11 cellular contexts compared by ENCODE assay signal in the genomic region with DNA sequence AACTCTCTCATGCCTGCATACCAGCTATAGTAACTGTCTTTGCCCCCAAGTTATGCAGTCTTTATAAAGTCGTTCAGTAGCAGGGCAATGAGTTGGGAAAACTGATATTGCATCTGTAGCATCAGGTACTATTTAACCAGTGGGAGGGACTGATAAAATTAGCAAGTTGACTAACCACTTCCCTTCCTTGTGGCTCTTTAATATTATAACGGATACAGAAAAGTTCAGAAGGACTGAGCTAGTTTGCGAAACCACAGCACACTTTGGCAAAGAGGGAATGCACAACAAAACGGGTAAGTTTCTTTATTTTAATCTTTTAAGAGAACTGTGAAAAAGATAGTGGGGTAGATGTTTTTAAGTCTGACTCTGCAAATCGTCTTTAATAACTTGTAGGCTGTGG.
DNase-seq lines count a peak whose midpoint lies in the region; ATAC-seq and TF ChIP-seq lines count a peak whose summit lies in the region.
"Had no signal": no experiment of that assay in that cellular context is flagged by ENCODE, and none has a peak within 500 bp of the region (broad histone marks: within the 10 kb centered on the region; RNA-seq: fewer than 3 reads in every experiment).

No MANE protein-coding gene starts in this region.

- peaks cover 12% of the 10 kb centered on the region for H4K20me1 ChIP-seq in Loucy (ENCODE audit: insufficient read depth, low read length, poor library complexity, severe bottlenecking)

- H2AFZ ChIP-seq in Loucy (ENCODE audit: low read length), result peak overlapping the region; percentile 8; the same call in 1 of the 2 replicates

- peak; percentile 86 for ATAC-seq in GM18508 (IDR thresholded peaks at IDR 0.05; ENCODE audit: insufficient read depth, unreplicated experiment)
- peak; percentile 67 for ATAC-seq in HG02610 (IDR thresholded peaks at IDR 0.05; ENCODE audit: unreplicated experiment)
- ATAC-seq in left ventricle myocardium superior, result peak; percentile 43
- no peak for ATAC-seq in HG03520 (IDR thresholded peaks at IDR 0.05; ENCODE audit: unreplicated experiment)

- H3K79me2 ChIP-seq in Loucy (ENCODE audit: insufficient read depth, low read length), result peaks cover 47% of the 10 kb centered on the region

- peaks cover 3% of the 10 kb centered on the region; the same call in 1 of the 2 replicates for H3F3A ChIP-seq in Loucy (ENCODE audit: low read depth)

- no peaks in the 10 kb centered on the region for H3K27me3 ChIP-seq in Loucy (ENCODE audit: insufficient read depth, low read length, poor library complexity, severe bottlenecking)
- no peaks in the 10 kb centered on the region for H3K27me3 ChIP-seq in testis

- TF ChIP-seq POLR2A in testis (IDR thresholded peaks at IDR 0.05), result no peak

- no peak for DNase-seq in left ventricle myocardium superior
- no peak for DNase-seq in cortex of kidney (lab: John Stamatoyannopoulos, UW)
- DNase-seq in NCI-H1092 (lab: John Stamatoyannopoulos, UW), result no peak
- no peak for DNase-seq in testis
- DNase-seq: activated CD4-positive, CD25-positive, alpha-beta regulatory T cell treated with anti-CD3 and anti-CD28 coated beads, Interleukin-2, amount 50 U/mL, for 72 hours; H9; NCI-H2171 treated with DMSO at 0.1 percent for 48 hours had no signal

- intact Hi-C loops in left ventricle myocardium superior (cut with micrococcal nuclease), result loop anchor here (10.0 kb wide), 1 partner anchor 55 kb away; no protein-coding TSS in a partner anchor
- intact Hi-C loops in testis (cut with DNase I; ENCODE audit: low total_unique reads), result no loop called here

- no peak overlapping the region for H3K27ac ChIP-seq in testis

- H3K9me2 ChIP-seq in Loucy (replicated peaks; ENCODE audit: low read depth, low read length), result no peaks in the 10 kb centered on the region

- H3K9me3 ChIP-seq in Loucy (ENCODE audit: insufficient read depth, low read depth, low read length) (no peaks in the 10 kb centered on the region), testis (no peaks in the 10 kb centered on the region)

- TF ChIP-seq CTCF in Loucy (conservative IDR thresholded peaks at IDR 0.05; ENCODE audit: low read length) (no peak), testis (IDR thresholded peaks at IDR 0.05) (no peak)

- WGBS in testis, 2 donors, result 47 to 53% methylated on average over 5 of the region's 5 CpGs

- H3K4me2 ChIP-seq in Loucy (ENCODE audit: low read depth, low read length, poor library complexity, severe bottlenecking), result peak overlapping the region; percentile 90

- H3K4me3 ChIP-seq in Loucy (ENCODE audit: low read length, poor library complexity, severe bottlenecking) (peak overlapping the region; percentile 80), testis (no peak overlapping the region)

- H3K36me3 ChIP-seq in Loucy (ENCODE audit: insufficient read depth, low read length) (no peaks in the 10 kb centered on the region), testis (ENCODE audit: low read depth, missing control alignments) (no peaks in the 10 kb centered on the region)

- H3K4me1 ChIP-seq in Loucy (ENCODE audit: insufficient read depth, low read length, poor library complexity, severe bottlenecking), result peaks cover 67% of the 10 kb centered on the region
- H3K4me1 ChIP-seq in testis, result no peaks in the 10 kb centered on the region

- H3K9ac ChIP-seq in Loucy (ENCODE audit: low read depth, low read length, poor library complexity, severe bottlenecking), result peak overlapping the region; percentile 80
